18 cellular contexts compared by ENCODE assay signal in the genomic region with DNA sequence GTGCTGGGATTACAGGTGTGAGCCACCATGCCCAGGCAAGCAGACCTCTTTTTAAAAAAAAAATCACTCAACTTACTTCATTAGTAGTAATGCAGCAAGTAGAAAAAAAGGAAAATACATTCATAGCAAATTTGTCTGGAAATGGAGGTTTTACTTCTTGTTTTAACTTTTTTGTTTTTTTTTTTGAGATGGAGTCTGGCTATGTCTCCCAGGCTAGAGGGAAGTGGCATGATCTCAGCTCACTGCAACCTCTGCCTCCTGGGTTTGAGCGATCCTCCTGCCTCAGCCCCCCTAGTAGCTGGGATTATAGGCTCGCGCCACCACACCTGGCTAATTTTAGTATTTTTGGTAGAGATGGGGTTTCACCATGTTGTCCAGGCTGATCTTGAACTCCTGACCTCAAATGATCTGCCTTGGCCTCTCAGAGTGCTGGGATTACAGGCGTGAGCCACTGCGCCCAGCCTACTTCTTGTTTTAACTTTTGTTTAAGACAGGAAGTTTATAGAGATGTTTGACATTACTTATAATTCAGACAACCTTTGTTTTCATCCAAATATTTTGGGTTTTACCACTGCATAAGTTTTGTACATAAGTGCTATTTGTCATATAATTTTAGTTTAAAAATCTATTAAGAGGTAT. TPM values are rescaled to one million over a fixed set of nuclear protein-coding genes. Genes with fewer than 3 reads are reported as not detected.
A peak's percentile ranks its signal among the peaks of the same experiment; 100 is the strongest.
DNase-seq lines count a peak whose midpoint lies in the region; ATAC-seq and TF ChIP-seq lines count a peak whose summit lies in the region.
"Had no signal": no experiment of that assay in that cellular context is flagged by ENCODE, and none has a peak within 500 bp of the region (broad histone marks: within the 10 kb centered on the region; RNA-seq: fewer than 3 reads in every experiment).

No MANE protein-coding gene starts in this region.

- H3K4me2 ChIP-seq in BLaER1 treated with 17β-estradiol and CSF1 and Interleukin-3, amounts not matched to agents 10 nM and 100 nM, result peak overlapping the region in 5 of 11 experiments; percentile 8 to 87 (median 73); a peak in 9 of 22 replicates
- H3K4me2 ChIP-seq in GM23338, result no peak overlapping the region

- H4K20me1 ChIP-seq in BLaER1 treated with 17β-estradiol and CSF1 and Interleukin-3, amounts not matched to agents 10 nM and 100 nM, result peaks cover 82 to 100% (median 99%) of the 10 kb centered on the region in 11 experiments
- peaks cover 48% of the 10 kb centered on the region for H4K20me1 ChIP-seq in GM23338 (replicated peaks; ENCODE audit: insufficient read depth)

- no peaks in the 10 kb centered on the region for H3K36me3 Mint-ChIP-seq in CD4-positive, alpha-beta T cell (ENCODE audit: low read depth)
- H3K36me3 Mint-ChIP-seq in T-cell (peaks cover 4% of the 10 kb centered on the region), naive B cell (no peaks in the 10 kb centered on the region), GM23338 (ENCODE audit: low read depth) (peaks cover 11% of the 10 kb centered on the region; the same call in 2 of the 3 replicates)
- H3K36me3 Mint-ChIP-seq in activated T-helper 1 cell treated with anti-CD3 and anti-CD28 coated beads, Interleukin-12 subunit alpha, Interleukin-12 subunit beta, Interleukin-2, Interleukin-4 antibody, amounts not matched to agents 30 ng/mL and 10 ng/mL and 1 ng/mL, durations not matched to agents 14 hours and 24 hours and 36 hours (ENCODE audit: low read depth), result peaks cover 9% of the 10 kb centered on the region

- H3K9me2 ChIP-seq in GM23338 (ENCODE audit: insufficient read depth), result no peaks in the 10 kb centered on the region

- no peak for DNase-seq in CD4-positive, alpha-beta T cell
- DNase-seq in T-cell (peak in 1 of 34 experiments; percentile 11), naive B cell (no peak), GM23338 (ENCODE audit: low spot score) (no peak)
- DNase-seq in activated T-helper 1 cell treated with anti-CD3 and anti-CD28 coated beads, Interleukin-12 subunit alpha, Interleukin-12 subunit beta, Interleukin-2, Interleukin-4 antibody, amounts not matched to agents 30 ng/mL and 10 ng/mL and 1 ng/mL, durations not matched to agents 14 hours and 24 hours and 36 hours (ENCODE audit: low spot score), result no peak
- DNase-seq: kidney glomerular epithelial cell; NCI-H1417 treated with DMSO at 0.1 percent for 48 hours; NCI-H2171; NCI-H526 treated with DMSO at 0.1 percent for 48 hours; sigmoid colon; SJCRH30; stimulated activated naive CD4-positive, alpha-beta T cell treated with Interleukin-2 at 50 U/mL for 16 hours; T-helper 9 cell; thyroid gland had no signal

- H3K9ac ChIP-seq in BLaER1 treated with 17β-estradiol and CSF1 and Interleukin-3, amounts not matched to agents 10 nM and 100 nM, result peak overlapping the region in 4 of 11 experiments; percentile 7 to 54 (median 41); a peak in 5 of 22 replicates

- no peaks in the 10 kb centered on the region for H3K27me3 Mint-ChIP-seq in CD4-positive, alpha-beta T cell
- H3K27me3 Mint-ChIP-seq in T-cell (no peaks in the 10 kb centered on the region), naive B cell (no peaks in the 10 kb centered on the region), GM23338 (ENCODE audit: insufficient read depth, low read depth, poor library complexity) (peaks cover 2% of the 10 kb centered on the region)
- H3K27me3 Mint-ChIP-seq in activated T-helper 1 cell treated with anti-CD3 and anti-CD28 coated beads, Interleukin-12 subunit alpha, Interleukin-12 subunit beta, Interleukin-2, Interleukin-4 antibody, amounts not matched to agents 30 ng/mL and 10 ng/mL and 1 ng/mL, durations not matched to agents 14 hours and 24 hours and 36 hours (ENCODE audit: insufficient read depth), result no peaks in the 10 kb centered on the region

- H3K4me3 ChIP-seq in BLaER1 treated with 17β-estradiol and CSF1 and Interleukin-3, amounts not matched to agents 10 nM and 100 nM, result no peak overlapping the region
- no peak overlapping the region for H3K4me3 ChIP-seq in GM23338
- H3K4me3 ChIP-seq: sigmoid colon, SJCRH30, thyroid gland had no signal

- peaks cover 14 to 95% (median 37%) of the 10 kb centered on the region in 10 experiments for H3K4me1 ChIP-seq in BLaER1 treated with 17β-estradiol and CSF1 and Interleukin-3, amounts not matched to agents 10 nM and 100 nM
- H3K4me1 ChIP-seq in GM23338 (ENCODE audit: insufficient read depth), result no peaks in the 10 kb centered on the region
- H3K4me1 ChIP-seq: SJCRH30 had no signal

- H3K27ac ChIP-seq in BLaER1 treated with 17β-estradiol and CSF1 and Interleukin-3, amounts not matched to agents 10 nM and 100 nM, result peak overlapping the region in 6 of 11 experiments; percentile 8 to 77 (median 62); a peak in 10 of 22 replicates
- H3K27ac ChIP-seq in CD4-positive, alpha-beta T cell (ENCODE audit: low read depth, low read length), result no peak overlapping the region
- no peak overlapping the region for H3K27ac ChIP-seq in GM23338 (ENCODE audit: low read depth)
- H3K27ac ChIP-seq: sigmoid colon, SJCRH30, thyroid gland had no signal

- H3F3A ChIP-seq in GM23338 (replicated peaks; ENCODE audit: low read depth), result no peaks in the 10 kb centered on the region

- no peak overlapping the region for H3K4me3 Mint-ChIP-seq in CD4-positive, alpha-beta T cell
- no peak overlapping the region for H3K4me3 Mint-ChIP-seq in T-cell
- peak overlapping the region in 5 of 8 donors; percentile 10 to 66 (median 44) for H3K4me3 Mint-ChIP-seq in naive B cell
- H3K4me3 Mint-ChIP-seq in GM23338, result no peak overlapping the region
- H3K4me3 Mint-ChIP-seq in activated T-helper 1 cell treated with anti-CD3 and anti-CD28 coated beads, Interleukin-12 subunit alpha, Interleukin-12 subunit beta, Interleukin-2, Interleukin-4 antibody, amounts not matched to agents 30 ng/mL and 10 ng/mL and 1 ng/mL, durations not matched to agents 14 hours and 24 hours and 36 hours, result no peak overlapping the region

- H3K27ac Mint-ChIP-seq in CD4-positive, alpha-beta T cell, result peak overlapping the region; percentile 59
- H3K27ac Mint-ChIP-seq in T-cell (peak overlapping the region; percentile 48 to 56), naive B cell (peak overlapping the region in 5 of 6 donors; percentile 76 to 93 (median 82)), GM23338 (no peak overlapping the region)
- H3K27ac Mint-ChIP-seq in activated T-helper 1 cell treated with anti-CD3 and anti-CD28 coated beads, Interleukin-12 subunit alpha, Interleukin-12 subunit beta, Interleukin-2, Interleukin-4 antibody, amounts not matched to agents 30 ng/mL and 10 ng/mL and 1 ng/mL, durations not matched to agents 14 hours and 24 hours and 36 hours, result no peak overlapping the region

- H3K9me3 Mint-ChIP-seq in CD4-positive, alpha-beta T cell, result no peaks in the 10 kb centered on the region
- no peaks in the 10 kb centered on the region for H3K9me3 Mint-ChIP-seq in T-cell
- H3K9me3 Mint-ChIP-seq in naive B cell, result no peaks in the 10 kb centered on the region
- H3K9me3 Mint-ChIP-seq in GM23338, result no peaks in the 10 kb centered on the region
- no peaks in the 10 kb centered on the region for H3K9me3 Mint-ChIP-seq in activated T-helper 1 cell treated with anti-CD3 and anti-CD28 coated beads, Interleukin-12 subunit alpha, Interleukin-12 subunit beta, Interleukin-2, Interleukin-4 antibody, amounts not matched to agents 30 ng/mL and 10 ng/mL and 1 ng/mL, durations not matched to agents 14 hours and 24 hours and 36 hours

- peaks cover 100% of the 10 kb centered on the region for H3K79me2 ChIP-seq in GM23338 (replicated peaks; ENCODE audit: insufficient read depth)

- H3K9me3 ChIP-seq in BLaER1 treated with 17β-estradiol and CSF1 and Interleukin-3, amounts not matched to agents 10 nM and 100 nM (replicated peaks in 1 of 11), result peaks cover 0 to 4% (median 0%) of the 10 kb centered on the region in 11 experiments; a peak in 1 of 22 replicates
- H3K9me3 ChIP-seq in CD4-positive, alpha-beta T cell (ENCODE audit: control insufficient read depth, low read length), result no peaks in the 10 kb centered on the region
- H3K9me3 ChIP-seq: sigmoid colon, SJCRH30, thyroid gland had no signal

- H2AFZ ChIP-seq in GM23338, result no peak overlapping the region

- H3K27me3 ChIP-seq in BLaER1 treated with 17β-estradiol and CSF1 and Interleukin-3, amounts not matched to agents 10 nM and 100 nM, result no peaks in the 10 kb centered on the region
- no peaks in the 10 kb centered on the region for H3K27me3 ChIP-seq in CD4-positive, alpha-beta T cell (ENCODE audit: control insufficient read depth, insufficient read depth, low read length)
- H3K27me3 ChIP-seq in GM23338 (ENCODE audit: insufficient read depth), result no peaks in the 10 kb centered on the region
- H3K27me3 ChIP-seq: sigmoid colon, SJCRH30, thyroid gland had no signal

- intact Hi-C loops in CD4-positive, alpha-beta T cell (cut with DNase I, micrococcal nuclease), result no loop called here
- intact Hi-C loops in activated T-helper 1 cell treated with anti-CD3 and anti-CD28 coated beads, Interleukin-12 subunit alpha, Interleukin-12 subunit beta, Interleukin-2, Interleukin-4 antibody, amounts not matched to agents 30 ng/mL and 10 ng/mL and 1 ng/mL, durations not matched to agents 14 hours and 24 hours and 36 hours (cut with micrococcal nuclease), result no loop called here

- peaks cover 11 to 66% (median 37%) of the 10 kb centered on the region in 11 experiments; a peak in 20 of 22 replicates for H3K36me3 ChIP-seq in BLaER1 treated with 17β-estradiol and CSF1 and Interleukin-3, amounts not matched to agents 10 nM and 100 nM
- H3K36me3 ChIP-seq in GM23338 (ENCODE audit: insufficient read depth), result no peaks in the 10 kb centered on the region
- H3K36me3 ChIP-seq: sigmoid colon, thyroid gland had no signal

- TF ChIP-seq CTCF in CD4-positive, alpha-beta T cell (IDR thresholded peaks at IDR 0.05), result no peak
- no peak for TF ChIP-seq CTCF in GM23338 (conservative IDR thresholded peaks at IDR 0.05; ENCODE audit: low read depth in 2 of 2)

- ATAC-seq in CD4-positive, alpha-beta T cell (ENCODE audit: poor library complexity), result no peak
- ATAC-seq in T-cell (replicated peaks in 1 of 4) (no peak), naive B cell (ENCODE audit: low read depth in 2 of 2) (peak; percentile 34 to 55), GM23338 (no peak), GM18502 (IDR thresholded peaks at IDR 0.05; ENCODE audit: poor library complexity, unreplicated experiment) (no peak)

- CTCF ChIA-PET in CD4-positive, alpha-beta T cell (lab: Charles Lee), result interaction anchor here (1.4 kb wide), 1 partner anchor 9 kb away, joined by 5 read pairs; no protein-coding TSS in a partner anchor
- CTCF ChIA-PET in T-cell (lab: Charles Lee), result no interaction called here

- POLR2A ChIA-PET in CD4-positive, alpha-beta T cell (lab: Charles Lee), result interaction anchor here (1.8 kb wide), 1 partner anchor 27 kb away, joined by 4 read pairs; the partner anchor contains the start of gene UBE2R2
- POLR2A ChIA-PET in T-cell (lab: Charles Lee), result no interaction called here

- H3K4me1 Mint-ChIP-seq in CD4-positive, alpha-beta T cell (ENCODE audit: low read depth), result peaks cover 82% of the 10 kb centered on the region
- H3K4me1 Mint-ChIP-seq in T-cell (peaks cover 71 to 75% (median 73%) of the 10 kb centered on the region in 3 donors), naive B cell (peaks cover 44 to 83% (median 78%) of the 10 kb centered on the region in 3 donors), GM23338 (peaks cover 4% of the 10 kb centered on the region; the same call in 1 of the 3 replicates)
- peaks cover 11% of the 10 kb centered on the region for H3K4me1 Mint-ChIP-seq in activated T-helper 1 cell treated with anti-CD3 and anti-CD28 coated beads, Interleukin-12 subunit alpha, Interleukin-12 subunit beta, Interleukin-2, Interleukin-4 antibody, amounts not matched to agents 30 ng/mL and 10 ng/mL and 1 ng/mL, durations not matched to agents 14 hours and 24 hours and 36 hours (ENCODE audit: low read depth)

RNA-seq across cellular contexts. Expression of gene UBE2R2, which starts 26.5 kb away (rescaled TPM):
- total RNA-seq in CD4-positive, alpha-beta T cell, result 10 to 100 TPM; 22.7 to 24.5 TPM
- total RNA-seq in T-cell, result 10 to 100 TPM; 23.8 to 29.3 (median 28.1) TPM
- polyA plus RNA-seq in naive B cell (ENCODE audit: low read depth in 6 of 6) (10 to 100 TPM; 26.5 to 33.6 (median 28.9) TPM), GM23338 (2016; fragmentation: Nextera tagmentation; extraction: Ambion mirVana) (23.2 and 23.4 TPM in 2 replicates)
- total RNA-seq in GM23338 (2014; rRNA removed; shearing (Covaris generic)), result 32.5 and 36.4 TPM in 2 replicates
- total RNA-seq in activated T-helper 1 cell treated with anti-CD3 and anti-CD28 coated beads, Interleukin-12 subunit alpha, Interleukin-12 subunit beta, Interleukin-2, Interleukin-4 antibody, amounts not matched to agents 30 ng/mL and 10 ng/mL and 1 ng/mL, durations not matched to agents 14 hours and 24 hours and 36 hours, result 40.0 and 41.0 TPM in 2 replicates

RNA-seq across cellular contexts. Expression of gene PRSS3, which starts 48.1 kb away (rescaled TPM):
- not detected for total RNA-seq in CD4-positive, alpha-beta T cell
- total RNA-seq in T-cell, result 1 to 10 TPM in 3 of 5 donors, not detected in 2; 1.1 to 1.9 (median 1.4) TPM
- polyA plus RNA-seq in naive B cell (ENCODE audit: low read depth in 6 of 6) (not detected), GM23338 (2016; fragmentation: Nextera tagmentation; extraction: Ambion mirVana) (3.4 and 4.5 TPM in 2 replicates)
- total RNA-seq in GM23338 (2014; rRNA removed; shearing (Covaris generic)), result 2.5 and 4.2 TPM in 2 replicates
- not detected in 2 replicates for total RNA-seq in activated T-helper 1 cell treated with anti-CD3 and anti-CD28 coated beads, Interleukin-12 subunit alpha, Interleukin-12 subunit beta, Interleukin-2, Interleukin-4 antibody, amounts not matched to agents 30 ng/mL and 10 ng/mL and 1 ng/mL, durations not matched to agents 14 hours and 24 hours and 36 hours
- total RNA-seq: G401, H1, SJCRH30, thyroid gland had no signal

Comparison
In these comparisons a context has a peak if more than half of its experiments do, and no peak if none do; other contexts are left out.
1. H3K27ac ChIP-seq: peak in BLaER1 treated with 17β-estradiol and CSF1 and Interleukin-3, amounts not matched to agents 10 nM and 100 nM (6 of 11); none in CD4-positive, alpha-beta T cell (single experiment) and GM23338 (single experiment).
2. ATAC-seq: peak in naive B cell (2 of 2); none in CD4-positive, alpha-beta T cell (single experiment), T-cell (0 of 4), GM23338 (single experiment) and GM18502 (single experiment).
3. H3K27ac Mint-ChIP-seq: peak in CD4-positive, alpha-beta T cell (single experiment), T-cell (2 of 2) and naive B cell (5 of 6); none in GM23338 (single experiment) and activated T-helper 1 cell treated with anti-CD3 and anti-CD28 coated beads, Interleukin-12 subunit alpha, Interleukin-12 subunit beta, Interleukin-2, Interleukin-4 antibody, amounts not matched to agents 30 ng/mL and 10 ng/mL and 1 ng/mL, durations not matched to agents 14 hours and 24 hours and 36 hours (single experiment).
4. H3K4me3 Mint-ChIP-seq: peak in naive B cell (5 of 8); none in CD4-positive, alpha-beta T cell (single experiment), T-cell (0 of 3), GM23338 (single experiment) and activated T-helper 1 cell treated with anti-CD3 and anti-CD28 coated beads, Interleukin-12 subunit alpha, Interleukin-12 subunit beta, Interleukin-2, Interleukin-4 antibody, amounts not matched to agents 30 ng/mL and 10 ng/mL and 1 ng/mL, durations not matched to agents 14 hours and 24 hours and 36 hours (single experiment).